8 cellular contexts compared by ENCODE assay signal in genomic region chr11:73478737-73479347, GRCh38.
DNase-seq lines count a peak whose midpoint lies in the region; FAIRE-seq and TF ChIP-seq lines count a peak whose summit lies in the region.

No MANE protein-coding gene starts in this region.

- H3K36me3 ChIP-seq in NT2/D1 (ENCODE audit: insufficient read depth, insufficient read length, low read length) (no peaks in the 10 kb centered on the region), fibroblast of lung (ENCODE audit: control insufficient read depth, insufficient read depth, low read length) (no peaks in the 10 kb centered on the region), small intestine (ENCODE audit: control insufficient read depth in 2 of 2, insufficient read depth in 2 of 2, low read length in 2 of 2) (no peaks in the 10 kb centered on the region), vagina (no peaks in the 10 kb centered on the region)

- no peaks in the 10 kb centered on the region for H3K79me2 ChIP-seq in fibroblast of lung (ENCODE audit: control insufficient read depth, insufficient read depth, low read length)

- FAIRE-seq in GM12891 (lab: Jason Lieb, UNC) (peak; percentile 75), small intestine (lab: Jason Lieb, UNC) (no peak)

- H3K27ac ChIP-seq in fibroblast of lung (ENCODE audit: insufficient read depth, low read length) (no peak overlapping the region), small intestine (ENCODE audit: low read depth in 1 of 2, low read length in 1 of 2) (no peak overlapping the region), vagina (no peak overlapping the region)

- TF ChIP-seq POLR2A in GM12891 (IDR thresholded peaks at IDR 0.05; ENCODE audit: low read depth, low read length), result no peak
- no peak for TF ChIP-seq POLR2A in vagina (IDR thresholded peaks at IDR 0.05)

- intact Hi-C loops in vagina (cut with DNase I), result no loop called here

- H3K27me3 ChIP-seq in NT2/D1 (ENCODE audit: insufficient read depth, insufficient read length) (no peaks in the 10 kb centered on the region), fibroblast of lung (ENCODE audit: control insufficient read depth, insufficient read depth, low read length) (no peaks in the 10 kb centered on the region), small intestine (ENCODE audit: control insufficient read depth in 2 of 2, insufficient read depth in 2 of 2, low read length in 2 of 2) (no peaks in the 10 kb centered on the region), vagina (no peaks in the 10 kb centered on the region)

- H3K9ac ChIP-seq in NT2/D1 (ENCODE audit: insufficient read length, low read depth) (no peak overlapping the region), fibroblast of lung (ENCODE audit: insufficient read depth, low read length) (no peak overlapping the region)

- H2AFZ ChIP-seq in fibroblast of lung (ENCODE audit: low read length), result no peak overlapping the region

- DNase-seq in A172 (ENCODE audit: low spot score) (peak; percentile 68), GM12891 (ENCODE audit: insufficient read length, low spot score) (no peak), NT2/D1 (ENCODE audit: low read depth, low spot score) (peak; percentile 13), fibroblast of lung (ENCODE audit: low read depth in 2 of 2) (peak; percentile 26 to 59), small intestine (peak; percentile 59), vagina (ENCODE audit: extremely low spot score in 2 of 2) (no peak), NCI-H510A treated with DMSO at 0.1 percent for 48 hours (lab: John Stamatoyannopoulos, UW) (no peak), NCI-H1048 (lab: John Stamatoyannopoulos, UW) (no peak)

- 26 to 46% (median 27%) methylated on average over 1 of the region's 1 CpG for WGBS in small intestine, 3 donors

- H3K4me3 ChIP-seq in NT2/D1 (ENCODE audit: insufficient read length, low read depth), result no peak overlapping the region
- H3K4me3 ChIP-seq in fibroblast of lung (replicated peaks in 1 of 4; ENCODE audit: control extremely low read depth in 1 of 4, insufficient read depth in 1 of 4, low read depth in 3 of 4, low read length in 4 of 4), result no peak overlapping the region
- H3K4me3 ChIP-seq in small intestine (ENCODE audit: low read depth in 1 of 2, low read length in 2 of 2), result no peak overlapping the region
- no peak overlapping the region for H3K4me3 ChIP-seq in vagina

- H4K20me1 ChIP-seq in fibroblast of lung (ENCODE audit: control insufficient read depth, extremely low read depth, insufficient read depth, low read length), result no peaks in the 10 kb centered on the region

- no peaks in the 10 kb centered on the region for H3K4me1 ChIP-seq in NT2/D1 (ENCODE audit: insufficient read depth, insufficient read length)
- no peaks in the 10 kb centered on the region for H3K4me1 ChIP-seq in fibroblast of lung (ENCODE audit: control insufficient read depth, extremely low read depth, insufficient read depth, low read length)
- H3K4me1 ChIP-seq in small intestine (ENCODE audit: control insufficient read depth in 2 of 2, insufficient read depth in 1 of 2, low read depth in 1 of 2, low read length in 1 of 2), result peaks cover 0 to 2% of the 10 kb centered on the region in 2 donors
- no peaks in the 10 kb centered on the region for H3K4me1 ChIP-seq in vagina

- H3K4me2 ChIP-seq in fibroblast of lung (ENCODE audit: extremely low read depth, insufficient read depth, low read length), result no peak overlapping the region

- peak; percentile 84 to 97 for TF ChIP-seq CTCF in fibroblast of lung (conservative IDR thresholded peaks at IDR 0.05 in 1 of 2, IDR thresholded peaks at IDR 0.05 in 1 of 2; ENCODE audit: low read depth in 1 of 2, low read length in 2 of 2)
- no peak for TF ChIP-seq CTCF in vagina (IDR thresholded peaks at IDR 0.05)

- H3K9me3 ChIP-seq in NT2/D1 (ENCODE audit: insufficient read depth, low read length) (peaks cover 16% of the 10 kb centered on the region), fibroblast of lung (ENCODE audit: control insufficient read depth, insufficient read depth, low read depth, low read length) (no peaks in the 10 kb centered on the region), small intestine (ENCODE audit: control insufficient read depth, low read depth) (no peaks in the 10 kb centered on the region), vagina (peaks cover 8% of the 10 kb centered on the region)

TF ChIP-seq in GM12891, 5 proteins besides CTCF, POLR2A, EP300 and RAD21:
- TF ChIP-seq SPI1 (IDR thresholded peaks at IDR 0.05; ENCODE audit: low read depth, low read length), result no peak
- no peak for TF ChIP-seq POU2F2 (IDR thresholded peaks at IDR 0.05; ENCODE audit: low read depth, low read length)
- TF ChIP-seq TAF1 (IDR thresholded peaks at IDR 0.05; ENCODE audit: low read depth, low read length), result no peak
- TF ChIP-seq POLR2AphosphoS5 (IDR thresholded peaks at IDR 0.05; ENCODE audit: low read depth, low read length), result no peak
- TF ChIP-seq PAX5 (IDR thresholded peaks at IDR 0.05; ENCODE audit: insufficient read depth, low read length, severe bottlenecking), result no peak

Comparison
In these comparisons a context has a peak if more than half of its experiments do, and no peak if none do; other contexts are left out.
1. DNase-seq: peak in A172 (single experiment), NT2/D1 (single experiment), fibroblast of lung (2 of 2) and small intestine (single experiment); none in GM12891 (single experiment), vagina (0 of 2), NCI-H510A treated with DMSO at 0.1 percent for 48 hours (single experiment) and NCI-H1048 (single experiment).
2. CTCF ChIP-seq: peak in fibroblast of lung (2 of 2); none in vagina (0 of 3).